Comparison of ENCODE assay signal across 1 cellular context in the genomic region with DNA sequence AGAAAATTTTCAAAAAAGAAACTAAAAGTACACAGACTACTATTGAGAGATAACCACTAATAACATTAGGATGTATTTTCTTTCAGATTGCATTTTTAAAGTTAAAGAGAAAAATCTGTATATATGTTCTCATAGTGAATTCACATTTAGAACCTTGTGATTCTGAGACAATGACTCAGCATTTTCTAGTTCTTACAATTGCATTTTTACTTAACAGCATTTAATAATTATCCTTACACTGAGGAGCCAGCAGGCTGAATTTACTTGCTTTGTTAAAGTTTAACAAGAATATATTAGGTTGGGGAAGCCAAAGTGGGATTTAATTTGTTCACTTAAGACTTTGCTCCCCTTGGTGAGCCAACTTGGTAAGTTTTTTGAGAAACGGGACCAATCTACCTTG.
TF ChIP-seq lines count a peak whose summit lies in the region.

No MANE protein-coding gene starts in this region.

TF ChIP-seq in GM23338, 12 proteins besides CTCF, POLR2A, EP300 and RAD21 (continued from another document):
- TF ChIP-seq, protein P1, sequence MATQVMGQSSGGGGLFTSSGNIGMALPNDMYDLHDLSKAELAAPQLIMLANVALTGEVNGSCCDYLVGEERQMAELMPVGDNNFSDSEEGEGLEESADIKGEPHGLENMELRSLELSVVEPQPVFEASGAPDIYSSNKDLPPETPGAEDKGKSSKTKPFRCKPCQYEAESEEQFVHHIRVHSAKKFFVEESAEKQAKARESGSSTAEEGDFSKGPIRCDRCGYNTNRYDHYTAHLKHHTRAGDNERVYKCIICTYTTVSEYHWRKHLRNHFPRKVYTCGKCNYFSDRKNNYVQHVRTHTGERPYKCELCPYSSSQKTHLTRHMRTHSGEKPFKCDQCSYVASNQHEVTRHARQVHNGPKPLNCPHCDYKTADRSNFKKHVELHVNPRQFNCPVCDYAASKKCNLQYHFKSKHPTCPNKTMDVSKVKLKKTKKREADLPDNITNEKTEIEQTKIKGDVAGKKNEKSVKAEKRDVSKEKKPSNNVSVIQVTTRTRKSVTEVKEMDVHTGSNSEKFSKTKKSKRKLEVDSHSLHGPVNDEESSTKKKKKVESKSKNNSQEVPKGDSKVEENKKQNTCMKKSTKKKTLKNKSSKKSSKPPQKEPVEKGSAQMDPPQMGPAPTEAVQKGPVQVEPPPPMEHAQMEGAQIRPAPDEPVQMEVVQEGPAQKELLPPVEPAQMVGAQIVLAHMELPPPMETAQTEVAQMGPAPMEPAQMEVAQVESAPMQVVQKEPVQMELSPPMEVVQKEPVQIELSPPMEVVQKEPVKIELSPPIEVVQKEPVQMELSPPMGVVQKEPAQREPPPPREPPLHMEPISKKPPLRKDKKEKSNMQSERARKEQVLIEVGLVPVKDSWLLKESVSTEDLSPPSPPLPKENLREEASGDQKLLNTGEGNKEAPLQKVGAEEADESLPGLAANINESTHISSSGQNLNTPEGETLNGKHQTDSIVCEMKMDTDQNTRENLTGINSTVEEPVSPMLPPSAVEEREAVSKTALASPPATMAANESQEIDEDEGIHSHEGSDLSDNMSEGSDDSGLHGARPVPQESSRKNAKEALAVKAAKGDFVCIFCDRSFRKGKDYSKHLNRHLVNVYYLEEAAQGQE (IDR thresholded peaks at IDR 0.05; ENCODE audit: unreplicated experiment): no peak
- TF ChIP-seq EZH2 (IDR thresholded peaks at IDR 0.05; ENCODE audit: low read depth, unreplicated experiment) (no peak), ZNF331 (CRISPR knock-in tag; IDR thresholded peaks at IDR 0.05; ENCODE audit: low read depth) (no peak), CREB1 (CRISPR knock-in tag; IDR thresholded peaks at IDR 0.05; ENCODE audit: low read depth) (no peak), EZH2phosphoT487 (IDR thresholded peaks at IDR 0.05; ENCODE audit: unreplicated experiment) (no peak), NANOG (IDR thresholded peaks at IDR 0.05; ENCODE audit: borderline replicate concordance) (no peak), JUNB (IDR thresholded peaks at IDR 0.05; ENCODE audit: unreplicated experiment) (no peak), ZNF114 (CRISPR knock-in tag; IDR thresholded peaks at IDR 0.05) (no peak)
- TF ChIP-seq, protein P2, sequence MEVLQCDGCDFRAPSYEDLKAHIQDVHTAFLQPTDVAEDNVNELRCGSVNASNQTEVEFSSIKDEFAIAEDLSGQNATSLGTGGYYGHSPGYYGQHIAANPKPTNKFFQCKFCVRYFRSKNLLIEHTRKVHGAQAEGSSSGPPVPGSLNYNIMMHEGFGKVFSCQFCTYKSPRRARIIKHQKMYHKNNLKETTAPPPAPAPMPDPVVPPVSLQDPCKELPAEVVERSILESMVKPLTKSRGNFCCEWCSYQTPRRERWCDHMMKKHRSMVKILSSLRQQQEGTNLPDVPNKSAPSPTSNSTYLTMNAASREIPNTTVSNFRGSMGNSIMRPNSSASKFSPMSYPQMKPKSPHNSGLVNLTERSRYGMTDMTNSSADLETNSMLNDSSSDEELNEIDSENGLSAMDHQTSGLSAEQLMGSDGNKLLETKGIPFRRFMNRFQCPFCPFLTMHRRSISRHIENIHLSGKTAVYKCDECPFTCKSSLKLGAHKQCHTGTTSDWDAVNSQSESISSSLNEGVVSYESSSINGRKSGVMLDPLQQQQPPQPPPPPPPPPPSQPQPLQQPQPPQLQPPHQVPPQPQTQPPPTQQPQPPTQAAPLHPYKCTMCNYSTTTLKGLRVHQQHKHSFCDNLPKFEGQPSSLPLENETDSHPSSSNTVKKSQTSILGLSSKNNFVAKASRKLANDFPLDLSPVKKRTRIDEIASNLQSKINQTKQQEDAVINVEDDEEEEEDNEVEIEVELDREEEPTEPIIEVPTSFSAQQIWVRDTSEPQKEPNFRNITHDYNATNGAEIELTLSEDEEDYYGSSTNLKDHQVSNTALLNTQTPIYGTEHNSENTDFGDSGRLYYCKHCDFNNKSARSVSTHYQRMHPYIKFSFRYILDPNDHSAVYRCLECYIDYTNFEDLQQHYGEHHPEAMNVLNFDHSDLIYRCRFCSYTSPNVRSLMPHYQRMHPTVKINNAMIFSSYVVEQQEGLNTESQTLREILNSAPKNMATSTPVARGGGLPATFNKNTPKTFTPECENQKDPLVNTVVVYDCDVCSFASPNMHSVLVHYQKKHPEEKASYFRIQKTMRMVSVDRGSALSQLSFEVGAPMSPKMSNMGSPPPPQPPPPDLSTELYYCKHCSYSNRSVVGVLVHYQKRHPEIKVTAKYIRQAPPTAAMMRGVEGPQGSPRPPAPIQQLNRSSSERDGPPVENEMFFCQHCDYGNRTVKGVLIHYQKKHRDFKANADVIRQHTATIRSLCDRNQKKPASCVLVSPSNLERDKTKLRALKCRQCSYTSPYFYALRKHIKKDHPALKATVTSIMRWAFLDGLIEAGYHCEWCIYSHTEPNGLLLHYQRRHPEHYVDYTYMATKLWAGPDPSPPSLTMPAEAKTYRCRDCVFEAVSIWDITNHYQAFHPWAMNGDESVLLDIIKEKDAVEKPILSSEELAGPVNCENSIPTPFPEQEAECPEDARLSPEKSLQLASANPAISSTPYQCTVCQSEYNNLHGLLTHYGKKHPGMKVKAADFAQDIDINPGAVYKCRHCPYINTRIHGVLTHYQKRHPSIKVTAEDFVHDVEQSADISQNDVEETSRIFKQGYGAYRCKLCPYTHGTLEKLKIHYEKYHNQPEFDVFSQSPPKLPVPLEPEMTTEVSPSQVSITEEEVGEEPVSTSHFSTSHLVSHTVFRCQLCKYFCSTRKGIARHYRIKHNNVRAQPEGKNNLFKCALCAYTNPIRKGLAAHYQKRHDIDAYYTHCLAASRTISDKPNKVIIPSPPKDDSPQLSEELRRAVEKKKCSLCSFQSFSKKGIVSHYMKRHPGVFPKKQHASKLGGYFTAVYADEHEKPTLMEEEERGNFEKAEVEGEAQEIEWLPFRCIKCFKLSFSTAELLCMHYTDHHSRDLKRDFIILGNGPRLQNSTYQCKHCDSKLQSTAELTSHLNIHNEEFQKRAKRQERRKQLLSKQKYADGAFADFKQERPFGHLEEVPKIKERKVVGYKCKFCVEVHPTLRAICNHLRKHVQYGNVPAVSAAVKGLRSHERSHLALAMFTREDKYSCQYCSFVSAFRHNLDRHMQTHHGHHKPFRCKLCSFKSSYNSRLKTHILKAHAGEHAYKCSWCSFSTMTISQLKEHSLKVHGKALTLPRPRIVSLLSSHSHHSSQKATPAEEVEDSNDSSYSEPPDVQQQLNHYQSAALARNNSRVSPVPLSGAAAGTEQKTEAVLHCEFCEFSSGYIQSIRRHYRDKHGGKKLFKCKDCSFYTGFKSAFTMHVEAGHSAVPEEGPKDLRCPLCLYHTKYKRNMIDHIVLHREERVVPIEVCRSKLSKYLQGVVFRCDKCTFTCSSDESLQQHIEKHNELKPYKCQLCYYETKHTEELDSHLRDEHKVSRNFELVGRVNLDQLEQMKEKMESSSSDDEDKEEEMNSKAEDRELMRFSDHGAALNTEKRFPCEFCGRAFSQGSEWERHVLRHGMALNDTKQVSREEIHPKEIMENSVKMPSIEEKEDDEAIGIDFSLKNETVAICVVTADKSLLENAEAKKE (CRISPR knock-in tag; IDR thresholded peaks at IDR 0.05): no peak
- TF ChIP-seq, protein P3, sequence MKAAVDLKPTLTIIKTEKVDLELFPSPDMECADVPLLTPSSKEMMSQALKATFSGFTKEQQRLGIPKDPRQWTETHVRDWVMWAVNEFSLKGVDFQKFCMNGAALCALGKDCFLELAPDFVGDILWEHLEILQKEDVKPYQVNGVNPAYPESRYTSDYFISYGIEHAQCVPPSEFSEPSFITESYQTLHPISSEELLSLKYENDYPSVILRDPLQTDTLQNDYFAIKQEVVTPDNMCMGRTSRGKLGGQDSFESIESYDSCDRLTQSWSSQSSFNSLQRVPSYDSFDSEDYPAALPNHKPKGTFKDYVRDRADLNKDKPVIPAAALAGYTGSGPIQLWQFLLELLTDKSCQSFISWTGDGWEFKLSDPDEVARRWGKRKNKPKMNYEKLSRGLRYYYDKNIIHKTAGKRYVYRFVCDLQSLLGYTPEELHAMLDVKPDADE (IDR thresholded peaks at IDR 0.05): no peak
TF ChIP-seq in GM23338: peak in this region for 0.
